15 cellular contexts compared by ENCODE assay signal in the genomic region with DNA sequence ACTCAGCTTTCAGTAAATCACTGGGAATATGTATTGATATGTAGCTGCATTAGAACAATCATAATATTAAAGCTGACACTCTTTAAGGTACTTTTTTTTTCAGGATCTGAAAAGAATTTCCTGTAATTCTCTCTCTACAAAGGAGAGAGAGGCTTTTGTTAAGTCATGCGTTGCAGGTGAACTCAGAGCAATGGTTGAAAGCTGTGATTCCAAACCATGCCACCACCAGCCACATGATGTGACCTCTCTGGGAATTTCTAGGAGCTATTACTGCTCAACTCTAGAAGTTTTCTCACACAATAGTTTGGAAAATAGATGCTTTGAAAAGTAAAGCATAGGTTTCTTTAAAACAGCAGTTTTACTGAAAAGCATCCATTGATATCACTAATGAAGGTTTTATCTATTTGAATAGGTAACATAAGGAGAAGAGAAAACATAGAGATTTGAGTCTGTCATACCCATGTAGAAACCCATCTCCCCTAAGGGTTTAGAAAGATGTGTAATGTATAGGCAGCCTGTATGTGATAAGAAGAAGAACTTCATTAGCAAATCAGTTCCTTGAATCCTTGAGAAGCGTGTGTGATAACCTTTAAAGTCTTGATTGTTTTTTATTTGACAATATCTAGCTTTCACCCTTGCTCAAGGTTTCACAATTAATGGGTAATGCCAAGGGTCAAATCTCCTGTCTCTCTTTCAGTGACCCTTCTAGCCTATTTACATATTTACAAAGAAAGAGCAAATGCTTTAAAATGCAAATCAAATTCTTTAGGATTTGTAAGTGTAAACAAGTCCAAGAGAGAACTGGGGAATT.
"Had no signal": no experiment of that assay in that cellular context is flagged by ENCODE, and none has a peak within 500 bp of the region (broad histone marks: within the 10 kb centered on the region; RNA-seq: fewer than 3 reads in every experiment).

No MANE protein-coding gene starts in this region.

- H3K4me1 ChIP-seq: psoas muscle, right lobe of liver, upper lobe of left lung had no signal

- H3K27me3 ChIP-seq: right lobe of liver, upper lobe of left lung had no signal

- FAIRE-seq: kidney had no signal

- ATAC-seq: activated T-cell treated with anti-CD3 and anti-CD28 coated beads, Interleukin-2, amount 50 U/mL, for 72 hours; natural killer cell treated with Interleukin-12 subunit alpha and Interleukin-12 subunit beta and Interleukin-15 and Interleukin-18, amount 100 ng/mL, for 72 hours; psoas muscle; right lobe of liver had no signal

- H3K27ac ChIP-seq: psoas muscle, right lobe of liver, upper lobe of left lung had no signal

- H3K9me3 ChIP-seq: psoas muscle, right lobe of liver had no signal

- DNase-seq: activated CD4-positive, alpha-beta T cell treated with anti-CD3 and anti-CD28 coated beads, Interleukin-2, amount 10 ng/mL, durations not matched to agents 24 days and 14 days; activated CD4-positive, CD25-positive, alpha-beta regulatory T cell; activated CD8-positive, alpha-beta memory T cell treated with anti-CD3 and anti-CD28 coated beads, Interleukin-2, amount 50 U/mL, for 48 hours; activated gamma-delta T cell treated with Interleukin-2 at 50 U/mL for 16 hours; activated naive CD8-positive, alpha-beta T cell treated with anti-CD3 and anti-CD28 coated beads, Interleukin-2, amount 10 ng/mL, durations not matched to agents 7 days and 5 days; activated T-cell treated with anti-CD3 and anti-CD28 coated beads, Interleukin-2, amount 50 U/mL, for 72 hours; cortex of kidney; effector memory CD4-positive, alpha-beta T cell; head of caudate nucleus; kidney; psoas muscle; right lobe of liver; T-helper 2 cell; upper lobe of left lung had no signal

- H3K36me3 ChIP-seq: right lobe of liver, upper lobe of left lung had no signal

- H3K4me3 ChIP-seq: psoas muscle, right lobe of liver, upper lobe of left lung had no signal
